ENCODE assay signal across 1 cellular context in the genomic region with DNA sequence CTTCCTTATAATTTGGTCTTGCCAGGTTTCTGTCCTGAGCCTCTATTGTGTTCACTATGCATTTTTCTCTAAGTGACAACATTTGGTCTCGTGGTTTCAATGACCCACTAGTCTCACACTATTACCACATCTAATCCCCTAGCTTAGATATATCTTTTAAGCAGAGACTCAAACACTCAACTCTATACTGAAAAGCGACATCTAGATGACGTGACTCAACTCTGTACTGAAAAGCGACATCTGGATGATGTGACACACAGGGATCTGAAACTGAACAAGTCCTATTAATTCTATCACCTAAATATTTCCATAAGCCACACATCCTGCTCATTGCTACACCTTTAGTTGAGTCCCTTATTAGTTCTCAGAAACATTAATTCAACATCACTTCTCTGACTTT.
TF ChIP-seq lines count a peak whose summit lies in the region.

No MANE protein-coding gene starts in this region.

TF ChIP-seq in GM12878, 131 proteins besides CTCF, POLR2A, EP300 and RAD21 (continued from another document):
- TF ChIP-seq, protein P1, sequence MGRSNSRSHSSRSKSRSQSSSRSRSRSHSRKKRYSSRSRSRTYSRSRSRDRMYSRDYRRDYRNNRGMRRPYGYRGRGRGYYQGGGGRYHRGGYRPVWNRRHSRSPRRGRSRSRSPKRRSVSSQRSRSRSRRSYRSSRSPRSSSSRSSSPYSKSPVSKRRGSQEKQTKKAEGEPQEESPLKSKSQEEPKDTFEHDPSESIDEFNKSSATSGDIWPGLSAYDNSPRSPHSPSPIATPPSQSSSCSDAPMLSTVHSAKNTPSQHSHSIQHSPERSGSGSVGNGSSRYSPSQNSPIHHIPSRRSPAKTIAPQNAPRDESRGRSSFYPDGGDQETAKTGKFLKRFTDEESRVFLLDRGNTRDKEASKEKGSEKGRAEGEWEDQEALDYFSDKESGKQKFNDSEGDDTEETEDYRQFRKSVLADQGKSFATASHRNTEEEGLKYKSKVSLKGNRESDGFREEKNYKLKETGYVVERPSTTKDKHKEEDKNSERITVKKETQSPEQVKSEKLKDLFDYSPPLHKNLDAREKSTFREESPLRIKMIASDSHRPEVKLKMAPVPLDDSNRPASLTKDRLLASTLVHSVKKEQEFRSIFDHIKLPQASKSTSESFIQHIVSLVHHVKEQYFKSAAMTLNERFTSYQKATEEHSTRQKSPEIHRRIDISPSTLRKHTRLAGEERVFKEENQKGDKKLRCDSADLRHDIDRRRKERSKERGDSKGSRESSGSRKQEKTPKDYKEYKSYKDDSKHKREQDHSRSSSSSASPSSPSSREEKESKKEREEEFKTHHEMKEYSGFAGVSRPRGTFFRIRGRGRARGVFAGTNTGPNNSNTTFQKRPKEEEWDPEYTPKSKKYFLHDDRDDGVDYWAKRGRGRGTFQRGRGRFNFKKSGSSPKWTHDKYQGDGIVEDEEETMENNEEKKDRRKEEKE (IDR thresholded peaks at IDR 0.05): no peak
- TF ChIP-seq ZNF24 (IDR thresholded peaks at IDR 0.05) (no peak), JUND (IDR thresholded peaks at IDR 0.05; ENCODE audit: low read depth, low read length) (peak; percentile 32; the same call in 1 of the 2 replicates), GABPA (IDR thresholded peaks at IDR 0.05; ENCODE audit: low read depth) (peak; percentile 56), POU2F2 (IDR thresholded peaks at IDR 0.05; ENCODE audit: borderline replicate concordance, low read depth, low read length) (0 out of 3 replicates have a peak, but pooled peaks have one; percentile 33), SREBF1 (IDR thresholded peaks at IDR 0.05; ENCODE audit: low read length) (no peak), IKZF2 (IDR thresholded peaks at IDR 0.05) (peak; percentile 97 to 99), BHLHE40 (IDR thresholded peaks at IDR 0.05; ENCODE audit: borderline replicate concordance in 1 of 2, low read depth in 2 of 2, low read length in 1 of 2) (peak; percentile 56 to 59), CEBPB (IDR thresholded peaks at IDR 0.05; ENCODE audit: borderline replicate concordance in 1 of 2, low read depth in 2 of 2, low read length in 2 of 2) (peak in 1 of 2 experiments; percentile 69; a peak in 1 of 4 replicates), STAT3 (IDR thresholded peaks at IDR 0.05; ENCODE audit: low read depth, low read length) (no peak), YY1 (IDR thresholded peaks at IDR 0.05; ENCODE audit: low read depth, low read length) (no peak), HCFC1 (IDR thresholded peaks at IDR 0.05; ENCODE audit: low read length) (no peak), NRF1 (conservative IDR thresholded peaks at IDR 0.05; ENCODE audit: low read depth, low read length) (no peak), SPI1 (IDR thresholded peaks at IDR 0.05; ENCODE audit: borderline replicate concordance, insufficient read depth, low read depth, low read length) (peak; percentile 73), ZZZ3 (IDR thresholded peaks at IDR 0.05; ENCODE audit: control insufficient read depth, insufficient read length, low read depth) (no peak), DPF2 (IDR thresholded peaks at IDR 0.05) (peak; percentile 94), ESRRA (IDR thresholded peaks at IDR 0.05; ENCODE audit: low read length) (no peak), NFIC (IDR thresholded peaks at IDR 0.05; ENCODE audit: low read depth, low read length) (peak; percentile 99), POLR2AphosphoS5 (IDR thresholded peaks at IDR 0.05; ENCODE audit: low read length) (no peak), ASH2L (IDR thresholded peaks at IDR 0.05; ENCODE audit: borderline replicate concordance, low read depth) (no peak), RB1 (IDR thresholded peaks at IDR 0.05; ENCODE audit: borderline replicate concordance) (no peak), TCF12 (IDR thresholded peaks at IDR 0.05; ENCODE audit: low read depth, low read length) (peak; percentile 88), BMI1 (IDR thresholded peaks at IDR 0.05; ENCODE audit: borderline replicate concordance) (peak; percentile 78), CBX5 (IDR thresholded peaks at IDR 0.05; ENCODE audit: low read depth) (0 out of 2 replicates have a peak, but pooled peaks have one; percentile 40), ZNF384 (IDR thresholded peaks at IDR 0.05; ENCODE audit: borderline replicate concordance, low read depth, low read length) (no peak), NR2C2 (IDR thresholded peaks at IDR 0.05; ENCODE audit: borderline replicate concordance, control insufficient read depth, insufficient read length, low read depth) (no peak), SREBF2 (IDR thresholded peaks at IDR 0.05; ENCODE audit: low read length) (no peak), NR2C1 (IDR thresholded peaks at IDR 0.05) (no peak), CHD2 (IDR thresholded peaks at IDR 0.05; ENCODE audit: borderline replicate concordance, low read depth, low read length) (no peak), RCOR1 (conservative IDR thresholded peaks at IDR 0.05; ENCODE audit: low read depth, low read length) (no peak)
- TF ChIP-seq, protein P2, sequence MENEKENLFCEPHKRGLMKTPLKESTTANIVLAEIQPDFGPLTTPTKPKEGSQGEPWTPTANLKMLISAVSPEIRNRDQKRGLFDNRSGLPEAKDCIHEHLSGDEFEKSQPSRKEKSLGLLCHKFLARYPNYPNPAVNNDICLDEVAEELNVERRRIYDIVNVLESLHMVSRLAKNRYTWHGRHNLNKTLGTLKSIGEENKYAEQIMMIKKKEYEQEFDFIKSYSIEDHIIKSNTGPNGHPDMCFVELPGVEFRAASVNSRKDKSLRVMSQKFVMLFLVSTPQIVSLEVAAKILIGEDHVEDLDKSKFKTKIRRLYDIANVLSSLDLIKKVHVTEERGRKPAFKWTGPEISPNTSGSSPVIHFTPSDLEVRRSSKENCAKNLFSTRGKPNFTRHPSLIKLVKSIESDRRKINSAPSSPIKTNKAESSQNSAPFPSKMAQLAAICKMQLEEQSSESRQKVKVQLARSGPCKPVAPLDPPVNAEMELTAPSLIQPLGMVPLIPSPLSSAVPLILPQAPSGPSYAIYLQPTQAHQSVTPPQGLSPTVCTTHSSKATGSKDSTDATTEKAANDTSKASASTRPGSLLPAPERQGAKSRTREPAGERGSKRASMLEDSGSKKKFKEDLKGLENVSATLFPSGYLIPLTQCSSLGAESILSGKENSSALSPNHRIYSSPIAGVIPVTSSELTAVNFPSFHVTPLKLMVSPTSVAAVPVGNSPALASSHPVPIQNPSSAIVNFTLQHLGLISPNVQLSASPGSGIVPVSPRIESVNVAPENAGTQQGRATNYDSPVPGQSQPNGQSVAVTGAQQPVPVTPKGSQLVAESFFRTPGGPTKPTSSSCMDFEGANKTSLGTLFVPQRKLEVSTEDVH (IDR thresholded peaks at IDR 0.05; ENCODE audit: low read depth, partially characterized antibody): no peak
- TF ChIP-seq, protein P3, sequence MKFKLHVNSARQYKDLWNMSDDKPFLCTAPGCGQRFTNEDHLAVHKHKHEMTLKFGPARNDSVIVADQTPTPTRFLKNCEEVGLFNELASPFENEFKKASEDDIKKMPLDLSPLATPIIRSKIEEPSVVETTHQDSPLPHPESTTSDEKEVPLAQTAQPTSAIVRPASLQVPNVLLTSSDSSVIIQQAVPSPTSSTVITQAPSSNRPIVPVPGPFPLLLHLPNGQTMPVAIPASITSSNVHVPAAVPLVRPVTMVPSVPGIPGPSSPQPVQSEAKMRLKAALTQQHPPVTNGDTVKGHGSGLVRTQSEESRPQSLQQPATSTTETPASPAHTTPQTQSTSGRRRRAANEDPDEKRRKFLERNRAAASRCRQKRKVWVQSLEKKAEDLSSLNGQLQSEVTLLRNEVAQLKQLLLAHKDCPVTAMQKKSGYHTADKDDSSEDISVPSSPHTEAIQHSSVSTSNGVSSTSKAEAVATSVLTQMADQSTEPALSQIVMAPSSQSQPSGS (IDR thresholded peaks at IDR 0.05; ENCODE audit: low read length): peak; percentile 95
- TF ChIP-seq, protein P4, sequence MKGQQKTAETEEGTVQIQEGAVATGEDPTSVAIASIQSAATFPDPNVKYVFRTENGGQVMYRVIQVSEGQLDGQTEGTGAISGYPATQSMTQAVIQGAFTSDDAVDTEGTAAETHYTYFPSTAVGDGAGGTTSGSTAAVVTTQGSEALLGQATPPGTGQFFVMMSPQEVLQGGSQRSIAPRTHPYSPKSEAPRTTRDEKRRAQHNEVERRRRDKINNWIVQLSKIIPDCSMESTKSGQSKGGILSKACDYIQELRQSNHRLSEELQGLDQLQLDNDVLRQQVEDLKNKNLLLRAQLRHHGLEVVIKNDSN (IDR thresholded peaks at IDR 0.05; ENCODE audit: borderline replicate concordance, extremely low read length, insufficient read depth, low read depth, low read length): no peak
- TF ChIP-seq, protein P5, sequence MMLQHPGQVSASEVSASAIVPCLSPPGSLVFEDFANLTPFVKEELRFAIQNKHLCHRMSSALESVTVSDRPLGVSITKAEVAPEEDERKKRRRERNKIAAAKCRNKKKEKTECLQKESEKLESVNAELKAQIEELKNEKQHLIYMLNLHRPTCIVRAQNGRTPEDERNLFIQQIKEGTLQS (IDR thresholded peaks at IDR 0.05; ENCODE audit: borderline replicate concordance, extremely low read depth, low read depth, low read length): no peak
- TF ChIP-seq, protein P6, sequence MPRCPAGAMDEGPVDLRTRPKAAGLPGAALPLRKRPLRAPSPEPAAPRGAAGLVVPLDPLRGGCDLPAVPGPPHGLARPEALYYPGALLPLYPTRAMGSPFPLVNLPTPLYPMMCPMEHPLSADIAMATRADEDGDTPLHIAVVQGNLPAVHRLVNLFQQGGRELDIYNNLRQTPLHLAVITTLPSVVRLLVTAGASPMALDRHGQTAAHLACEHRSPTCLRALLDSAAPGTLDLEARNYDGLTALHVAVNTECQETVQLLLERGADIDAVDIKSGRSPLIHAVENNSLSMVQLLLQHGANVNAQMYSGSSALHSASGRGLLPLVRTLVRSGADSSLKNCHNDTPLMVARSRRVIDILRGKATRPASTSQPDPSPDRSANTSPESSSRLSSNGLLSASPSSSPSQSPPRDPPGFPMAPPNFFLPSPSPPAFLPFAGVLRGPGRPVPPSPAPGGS (IDR thresholded peaks at IDR 0.05; ENCODE audit: borderline replicate concordance, insufficient read depth, low read depth, low read length, poor library complexity, severe bottlenecking): peak; percentile 77
- TF ChIP-seq, protein P7, sequence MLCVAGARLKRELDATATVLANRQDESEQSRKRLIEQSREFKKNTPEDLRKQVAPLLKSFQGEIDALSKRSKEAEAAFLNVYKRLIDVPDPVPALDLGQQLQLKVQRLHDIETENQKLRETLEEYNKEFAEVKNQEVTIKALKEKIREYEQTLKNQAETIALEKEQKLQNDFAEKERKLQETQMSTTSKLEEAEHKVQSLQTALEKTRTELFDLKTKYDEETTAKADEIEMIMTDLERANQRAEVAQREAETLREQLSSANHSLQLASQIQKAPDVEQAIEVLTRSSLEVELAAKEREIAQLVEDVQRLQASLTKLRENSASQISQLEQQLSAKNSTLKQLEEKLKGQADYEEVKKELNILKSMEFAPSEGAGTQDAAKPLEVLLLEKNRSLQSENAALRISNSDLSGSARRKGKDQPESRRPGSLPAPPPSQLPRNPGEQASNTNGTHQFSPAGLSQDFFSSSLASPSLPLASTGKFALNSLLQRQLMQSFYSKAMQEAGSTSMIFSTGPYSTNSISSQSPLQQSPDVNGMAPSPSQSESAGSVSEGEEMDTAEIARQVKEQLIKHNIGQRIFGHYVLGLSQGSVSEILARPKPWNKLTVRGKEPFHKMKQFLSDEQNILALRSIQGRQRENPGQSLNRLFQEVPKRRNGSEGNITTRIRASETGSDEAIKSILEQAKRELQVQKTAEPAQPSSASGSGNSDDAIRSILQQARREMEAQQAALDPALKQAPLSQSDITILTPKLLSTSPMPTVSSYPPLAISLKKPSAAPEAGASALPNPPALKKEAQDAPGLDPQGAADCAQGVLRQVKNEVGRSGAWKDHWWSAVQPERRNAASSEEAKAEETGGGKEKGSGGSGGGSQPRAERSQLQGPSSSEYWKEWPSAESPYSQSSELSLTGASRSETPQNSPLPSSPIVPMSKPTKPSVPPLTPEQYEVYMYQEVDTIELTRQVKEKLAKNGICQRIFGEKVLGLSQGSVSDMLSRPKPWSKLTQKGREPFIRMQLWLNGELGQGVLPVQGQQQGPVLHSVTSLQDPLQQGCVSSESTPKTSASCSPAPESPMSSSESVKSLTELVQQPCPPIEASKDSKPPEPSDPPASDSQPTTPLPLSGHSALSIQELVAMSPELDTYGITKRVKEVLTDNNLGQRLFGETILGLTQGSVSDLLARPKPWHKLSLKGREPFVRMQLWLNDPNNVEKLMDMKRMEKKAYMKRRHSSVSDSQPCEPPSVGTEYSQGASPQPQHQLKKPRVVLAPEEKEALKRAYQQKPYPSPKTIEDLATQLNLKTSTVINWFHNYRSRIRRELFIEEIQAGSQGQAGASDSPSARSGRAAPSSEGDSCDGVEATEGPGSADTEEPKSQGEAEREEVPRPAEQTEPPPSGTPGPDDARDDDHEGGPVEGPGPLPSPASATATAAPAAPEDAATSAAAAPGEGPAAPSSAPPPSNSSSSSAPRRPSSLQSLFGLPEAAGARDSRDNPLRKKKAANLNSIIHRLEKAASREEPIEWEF (IDR thresholded peaks at IDR 0.05; ENCODE audit: insufficient replicate concordance, low read depth, low read length): no peak
- TF ChIP-seq, protein P8, sequence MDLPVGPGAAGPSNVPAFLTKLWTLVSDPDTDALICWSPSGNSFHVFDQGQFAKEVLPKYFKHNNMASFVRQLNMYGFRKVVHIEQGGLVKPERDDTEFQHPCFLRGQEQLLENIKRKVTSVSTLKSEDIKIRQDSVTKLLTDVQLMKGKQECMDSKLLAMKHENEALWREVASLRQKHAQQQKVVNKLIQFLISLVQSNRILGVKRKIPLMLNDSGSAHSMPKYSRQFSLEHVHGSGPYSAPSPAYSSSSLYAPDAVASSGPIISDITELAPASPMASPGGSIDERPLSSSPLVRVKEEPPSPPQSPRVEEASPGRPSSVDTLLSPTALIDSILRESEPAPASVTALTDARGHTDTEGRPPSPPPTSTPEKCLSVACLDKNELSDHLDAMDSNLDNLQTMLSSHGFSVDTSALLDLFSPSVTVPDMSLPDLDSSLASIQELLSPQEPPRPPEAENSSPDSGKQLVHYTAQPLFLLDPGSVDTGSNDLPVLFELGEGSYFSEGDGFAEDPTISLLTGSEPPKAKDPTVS (IDR thresholded peaks at IDR 0.05; ENCODE audit: low read depth, low read length): no peak
- TF ChIP-seq, protein P9, sequence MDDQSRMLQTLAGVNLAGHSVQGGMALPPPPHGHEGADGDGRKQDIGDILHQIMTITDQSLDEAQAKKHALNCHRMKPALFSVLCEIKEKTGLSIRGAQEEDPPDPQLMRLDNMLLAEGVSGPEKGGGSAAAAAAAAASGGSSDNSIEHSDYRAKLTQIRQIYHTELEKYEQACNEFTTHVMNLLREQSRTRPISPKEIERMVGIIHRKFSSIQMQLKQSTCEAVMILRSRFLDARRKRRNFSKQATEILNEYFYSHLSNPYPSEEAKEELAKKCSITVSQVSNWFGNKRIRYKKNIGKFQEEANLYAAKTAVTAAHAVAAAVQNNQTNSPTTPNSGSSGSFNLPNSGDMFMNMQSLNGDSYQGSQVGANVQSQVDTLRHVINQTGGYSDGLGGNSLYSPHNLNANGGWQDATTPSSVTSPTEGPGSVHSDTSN (IDR thresholded peaks at IDR 0.05; ENCODE audit: insufficient replicate concordance, low read depth, low read length): no peak
